10 cellular contexts compared by ENCODE assay signal in genomic region chr7:157412021-157412443, GRCh38.
DNase-seq lines count a peak whose midpoint lies in the region; ATAC-seq, FAIRE-seq and TF ChIP-seq lines count a peak whose summit lies in the region.
"Had no signal": no experiment of that assay in that cellular context is flagged by ENCODE, and none has a peak within 500 bp of the region (broad histone marks: within the 10 kb centered on the region; RNA-seq: fewer than 3 reads in every experiment).

No MANE protein-coding gene starts in this region.

- peak; percentile 96 for ATAC-seq in stimulated activated effector memory CD8-positive, alpha-beta T cell treated with anti-CD3 and anti-CD28 coated beads, Interleukin-12 subunit alpha, Interleukin-12 subunit beta, amount 100 ng/mL, for 72 hours
- ATAC-seq in GM21515 (IDR thresholded peaks at IDR 0.05; ENCODE audit: unreplicated experiment) = no peak
- ATAC-seq: left lung had no signal

- H3K36me3 Mint-ChIP-seq in activated naive CD8-positive, alpha-beta T cell = peaks cover 3% of the 10 kb centered on the region
- peaks cover 7% of the 10 kb centered on the region for H3K36me3 Mint-ChIP-seq in activated naive CD8-positive, alpha-beta T cell treated with anti-CD3 and anti-CD28 coated beads for 36 hours
- H3K36me3 Mint-ChIP-seq in stimulated activated effector memory CD8-positive, alpha-beta T cell treated with anti-CD3 and anti-CD28 coated beads, Interleukin-12 subunit alpha, Interleukin-12 subunit beta, amount 100 ng/mL, for 72 hours = peaks cover 84% of the 10 kb centered on the region

- no peak for TF ChIP-seq POLR2A in GM12891 (IDR thresholded peaks at IDR 0.05; ENCODE audit: low read depth, low read length)

- H3K4me3 Mint-ChIP-seq in activated naive CD8-positive, alpha-beta T cell = no peak overlapping the region
- H3K4me3 Mint-ChIP-seq in activated naive CD8-positive, alpha-beta T cell treated with anti-CD3 and anti-CD28 coated beads for 36 hours = no peak overlapping the region
- peak overlapping the region; percentile 69 for H3K4me3 Mint-ChIP-seq in stimulated activated effector memory CD8-positive, alpha-beta T cell treated with anti-CD3 and anti-CD28 coated beads, Interleukin-12 subunit alpha, Interleukin-12 subunit beta, amount 100 ng/mL, for 72 hours

- no peaks in the 10 kb centered on the region for H3K4me1 Mint-ChIP-seq in activated naive CD8-positive, alpha-beta T cell (ENCODE audit: low read depth)
- H3K4me1 Mint-ChIP-seq in activated naive CD8-positive, alpha-beta T cell treated with anti-CD3 and anti-CD28 coated beads for 36 hours = no peaks in the 10 kb centered on the region
- peaks cover 22% of the 10 kb centered on the region for H3K4me1 Mint-ChIP-seq in stimulated activated effector memory CD8-positive, alpha-beta T cell treated with anti-CD3 and anti-CD28 coated beads, Interleukin-12 subunit alpha, Interleukin-12 subunit beta, amount 100 ng/mL, for 72 hours

- FAIRE-seq in GM12891 (lab: Jason Lieb, UNC) = no peak

- no peaks in the 10 kb centered on the region for H3K9me3 Mint-ChIP-seq in activated naive CD8-positive, alpha-beta T cell (ENCODE audit: low read depth)
- H3K9me3 Mint-ChIP-seq in activated naive CD8-positive, alpha-beta T cell treated with anti-CD3 and anti-CD28 coated beads for 36 hours = no peaks in the 10 kb centered on the region
- no peaks in the 10 kb centered on the region for H3K9me3 Mint-ChIP-seq in stimulated activated effector memory CD8-positive, alpha-beta T cell treated with anti-CD3 and anti-CD28 coated beads, Interleukin-12 subunit alpha, Interleukin-12 subunit beta, amount 100 ng/mL, for 72 hours

- no peak for DNase-seq in activated naive CD8-positive, alpha-beta T cell treated with anti-CD3 and anti-CD28 coated beads for 36 hours
- peak; percentile 63 to 75 for DNase-seq in activated CD4-positive, alpha-beta T cell treated with anti-CD3 and anti-CD28 coated beads, Interleukin-2, amount 50 U/mL, for 48 hours
- DNase-seq in fibroblast of the conjunctiva (ENCODE audit: low read depth) (peak; percentile 17), cerebellar cortex (ENCODE audit: low spot score) (no peak), GM12891 (ENCODE audit: insufficient read length, low spot score) (no peak)
- peak; percentile 47 to 83 for DNase-seq in stimulated activated effector memory CD8-positive, alpha-beta T cell treated with anti-CD3 and anti-CD28 coated beads, Interleukin-12 subunit alpha, Interleukin-12 subunit beta, amount 100 ng/mL, for 72 hours (ENCODE audit: low spot score in 2 of 2)
- DNase-seq: NCI-H345 had no signal

- no peaks in the 10 kb centered on the region for H3K27me3 Mint-ChIP-seq in activated naive CD8-positive, alpha-beta T cell
- no peaks in the 10 kb centered on the region for H3K27me3 Mint-ChIP-seq in activated naive CD8-positive, alpha-beta T cell treated with anti-CD3 and anti-CD28 coated beads for 36 hours

- H3K27ac Mint-ChIP-seq in activated naive CD8-positive, alpha-beta T cell = peak overlapping the region; percentile 50
- H3K27ac Mint-ChIP-seq in activated naive CD8-positive, alpha-beta T cell treated with anti-CD3 and anti-CD28 coated beads for 36 hours = no peak overlapping the region
- H3K27ac Mint-ChIP-seq in stimulated activated effector memory CD8-positive, alpha-beta T cell treated with anti-CD3 and anti-CD28 coated beads, Interleukin-12 subunit alpha, Interleukin-12 subunit beta, amount 100 ng/mL, for 72 hours = peak overlapping the region; percentile 89

TF ChIP-seq in GM12891, 5 proteins besides CTCF, POLR2A, EP300 and RAD21:
- TF ChIP-seq PAX5 (IDR thresholded peaks at IDR 0.05; ENCODE audit: insufficient read depth, low read length, severe bottlenecking) = no peak
- TF ChIP-seq SPI1 (IDR thresholded peaks at IDR 0.05; ENCODE audit: low read depth, low read length) = no peak
- TF ChIP-seq POLR2AphosphoS5 (IDR thresholded peaks at IDR 0.05; ENCODE audit: low read depth, low read length) = no peak
- TF ChIP-seq POU2F2 (IDR thresholded peaks at IDR 0.05; ENCODE audit: low read depth, low read length) = no peak
- no peak for TF ChIP-seq TAF1 (IDR thresholded peaks at IDR 0.05; ENCODE audit: low read depth, low read length)

Comparison
In these comparisons a context has a peak if more than half of its experiments do, and no peak if none do; other contexts are left out.
1. DNase-seq: peak in activated CD4-positive, alpha-beta T cell treated with anti-CD3 and anti-CD28 coated beads, Interleukin-2, amount 50 U/mL, for 48 hours (2 of 2), fibroblast of the conjunctiva (single experiment) and stimulated activated effector memory CD8-positive, alpha-beta T cell treated with anti-CD3 and anti-CD28 coated beads, Interleukin-12 subunit alpha, Interleukin-12 subunit beta, amount 100 ng/mL, for 72 hours (2 of 2); none in activated naive CD8-positive, alpha-beta T cell treated with anti-CD3 and anti-CD28 coated beads for 36 hours (single experiment), cerebellar cortex (single experiment) and GM12891 (single experiment).